ENCODE assay signal across 9 cellular contexts in genomic region chr1:202159534-202160371, GRCh38. TPM values are rescaled to one million over a fixed set of nuclear protein-coding genes. Genes with fewer than 3 reads are reported as not detected.
DNase-seq lines count a peak whose midpoint lies in the region; ATAC-seq and FAIRE-seq lines count a peak whose summit lies in the region.
"Had no signal": no experiment of that assay in that cellular context is flagged by ENCODE, and none has a peak within 500 bp of the region (broad histone marks: within the 10 kb centered on the region; RNA-seq: fewer than 3 reads in every experiment).

No MANE protein-coding gene starts in this region.

- H3K4ac ChIP-seq in mesenchymal stem cell (ENCODE audit: low read depth in 1 of 2, low read length in 2 of 2), result no peak overlapping the region

- peak overlapping the region in 1 of 2 experiments; percentile 18 for H3K14ac ChIP-seq in mesenchymal stem cell (ENCODE audit: low read length in 2 of 2)

- no peak overlapping the region for H3K27ac ChIP-seq in mesenchymal stem cell (ENCODE audit: low read length, poor library complexity, severe bottlenecking)

- peak; percentile 92 for FAIRE-seq in GM19239 (lab: Jason Lieb, UNC)
- FAIRE-seq: colon had no signal

- DNase-seq in GM19239 (ENCODE audit: insufficient read length, low spot score), result peak; percentile 45
- peak in 20 of 34 experiments; percentile 21 to 58 (median 40) for DNase-seq in T-cell
- DNase-seq in central memory CD8-positive, alpha-beta T cell (ENCODE audit: low spot score in 2 of 2), result peak in 1 of 2 donors; percentile 41
- DNase-seq in stimulated activated CD8-positive, alpha-beta memory T cell treated with anti-CD3 and anti-CD28 coated beads, Interleukin-2, amount 100 ng/mL, for 1 hour (ENCODE audit: low read depth in 2 of 2), result peak; percentile 36 to 38
- no peak for DNase-seq in NCI-H2107 treated with DMSO at 0.1 percent for 48 hours (lab: John Stamatoyannopoulos, UW; ENCODE audit: unreplicated experiment)
- no peak for DNase-seq in glomerular visceral epithelial cell (ENCODE audit: extremely low spot score)
- DNase-seq in mesenchymal stem cell, result no peak

- no peak overlapping the region for H2BK15ac ChIP-seq in mesenchymal stem cell (ENCODE audit: low read depth, poor library complexity, severe bottlenecking)

- CTCF ChIA-PET in T-cell (lab: Charles Lee), result interaction anchor here (0.6 to 1.6 kb wide), 7 partner anchors 8 to 182 kb away, joined by 3 to 9 read pairs (median 4); partner anchors contain the start of gene UBE2T (in 1 of the 2)

- no peak overlapping the region for H4K8ac ChIP-seq in mesenchymal stem cell (ENCODE audit: low read length)

- POLR2A ChIA-PET in T-cell (lab: Charles Lee), result interaction anchor here in 1 of 2 donors (1.2 kb wide), 1 partner anchor 12 kb away, joined by 3 read pairs; no protein-coding TSS in a partner anchor

- H3K4me3 ChIP-seq in mesenchymal stem cell (ENCODE audit: insufficient read depth in 1 of 2, low read depth in 1 of 2, low read length in 2 of 2), result no peak overlapping the region

- H3K9ac ChIP-seq in mesenchymal stem cell (ENCODE audit: low read length), result no peak overlapping the region

- H3K4me1 ChIP-seq in mesenchymal stem cell (ENCODE audit: control insufficient read depth, insufficient read depth, low read depth, low read length), result peaks cover 14% of the 10 kb centered on the region

- H2AFZ ChIP-seq in mesenchymal stem cell (ENCODE audit: low read depth, low read length), result no peak overlapping the region

- H3K4me3 Mint-ChIP-seq in T-cell, result peak overlapping the region; percentile 90 to 92 (median 92)
- H3K4me3 Mint-ChIP-seq in central memory CD8-positive, alpha-beta T cell, result peak overlapping the region; percentile 92

- no peaks in the 10 kb centered on the region for H3K9me3 Mint-ChIP-seq in T-cell
- no peaks in the 10 kb centered on the region for H3K9me3 Mint-ChIP-seq in central memory CD8-positive, alpha-beta T cell

- no peaks in the 10 kb centered on the region for H3K36me3 ChIP-seq in mesenchymal stem cell (ENCODE audit: control insufficient read depth in 1 of 2, insufficient read depth in 2 of 2, low read depth in 1 of 2, low read length in 2 of 2)

- no peaks in the 10 kb centered on the region for H3K27me3 Mint-ChIP-seq in T-cell
- no peaks in the 10 kb centered on the region for H3K27me3 Mint-ChIP-seq in central memory CD8-positive, alpha-beta T cell

- peak overlapping the region in 1 of 2 experiments; percentile 23 for H3K18ac ChIP-seq in mesenchymal stem cell (ENCODE audit: low read depth in 1 of 2, low read length in 2 of 2)

- peak overlapping the region; percentile 99 for H3K27ac Mint-ChIP-seq in T-cell
- H3K27ac Mint-ChIP-seq in central memory CD8-positive, alpha-beta T cell (ENCODE audit: low read depth), result peak overlapping the region; percentile 100

- no peak overlapping the region for H2BK120ac ChIP-seq in mesenchymal stem cell (ENCODE audit: low read depth, low read length)

- H3K36me3 Mint-ChIP-seq in T-cell, result peaks cover 11% of the 10 kb centered on the region
- H3K36me3 Mint-ChIP-seq in central memory CD8-positive, alpha-beta T cell (ENCODE audit: insufficient read depth), result peaks cover 37% of the 10 kb centered on the region

- WGBS in mesenchymal stem cell, result 85% methylated on average over 15 of the region's 16 CpGs

- peaks cover 0 to 62% of the 10 kb centered on the region in 2 experiments for H3K27me3 ChIP-seq in mesenchymal stem cell (ENCODE audit: control insufficient read depth in 1 of 2, insufficient read depth in 1 of 2, low read length in 2 of 2)

- H2BK12ac ChIP-seq in mesenchymal stem cell (ENCODE audit: low read length in 2 of 2), result no peak overlapping the region

- no peak overlapping the region for H2BK5ac ChIP-seq in mesenchymal stem cell (ENCODE audit: low read depth, low read length, poor library complexity, severe bottlenecking)

- no peak overlapping the region for H3K4me2 ChIP-seq in mesenchymal stem cell (ENCODE audit: low read length, poor library complexity, severe bottlenecking)

- H3K23ac ChIP-seq in mesenchymal stem cell (ENCODE audit: low read length in 2 of 2), result no peak overlapping the region

- no peaks in the 10 kb centered on the region for H3K9me3 ChIP-seq in mesenchymal stem cell (ENCODE audit: control insufficient read depth, low read length)

- H4K91ac ChIP-seq in mesenchymal stem cell (ENCODE audit: low read length), result no peak overlapping the region

- no peaks in the 10 kb centered on the region for H3K79me1 ChIP-seq in mesenchymal stem cell (replicated peaks; ENCODE audit: low read length, poor library complexity, severe bottlenecking)

- no peak overlapping the region for H2AK5ac ChIP-seq in mesenchymal stem cell (ENCODE audit: low read length, severe bottlenecking)

- H3K4me1 Mint-ChIP-seq in T-cell, result peaks cover 89 to 94% (median 90%) of the 10 kb centered on the region in 3 donors
- H3K4me1 Mint-ChIP-seq in central memory CD8-positive, alpha-beta T cell, result peaks cover 96% of the 10 kb centered on the region

- peak; percentile 22 to 47 (median 34) for ATAC-seq in T-cell (replicated peaks in 1 of 4)
- ATAC-seq in central memory CD8-positive, alpha-beta T cell (replicated peaks; ENCODE audit: extremely low read depth, poor library complexity, severe bottlenecking), result peak; percentile 24
- no peak for ATAC-seq in GM21526 (IDR thresholded peaks at IDR 0.05; ENCODE audit: low FRiP score, unreplicated experiment)

RNA-seq across cellular contexts. Expression of gene PTPN7, which starts 0.6 kb away (rescaled TPM):
- 100 to 1,000 TPM in 1 of 5 donors, 10 to 100 TPM in 4; 67.1 to 124 (median 71.7) TPM for total RNA-seq in T-cell
- not detected for polyA plus RNA-seq in mesenchymal stem cell (2013, experiment 1 of 2)
- polyA plus RNA-seq in mesenchymal stem cell (2013, experiment 2 of 2), result 0.15 TPM

RNA-seq across cellular contexts. Expression of gene ARL8A, which starts 15.2 kb away (rescaled TPM):
- 10 to 100 TPM; 37.8 to 70.2 (median 50.9) TPM for total RNA-seq in T-cell
- polyA plus RNA-seq in mesenchymal stem cell (2013, experiment 1 of 2), result 48.3 TPM
- polyA plus RNA-seq in mesenchymal stem cell (2013, experiment 2 of 2), result 47.5 TPM

RNA-seq across cellular contexts. Expression of gene LGR6, which starts 33.8 kb away (rescaled TPM):
- total RNA-seq in T-cell, result 10 to 100 TPM in 1 of 5 donors, 1 to 10 TPM in 3, under 1 TPM in 1; 0.58 to 13.1 (median 1.8) TPM
- polyA plus RNA-seq in mesenchymal stem cell (2013, experiment 1 of 2), result not detected
- not detected for polyA plus RNA-seq in mesenchymal stem cell (2013, experiment 2 of 2)

RNA-seq across cellular contexts. Expression of gene GPR37L1, which starts 37.0 kb away (rescaled TPM):
- not detected for total RNA-seq in T-cell
- polyA plus RNA-seq in mesenchymal stem cell (2013, experiment 1 of 2), result 0.01 TPM
- not detected for polyA plus RNA-seq in mesenchymal stem cell (2013, experiment 2 of 2)

Comparison
In these comparisons a context has a peak if more than half of its experiments do, and no peak if none do; other contexts are left out.
1. DNase-seq: peak in GM19239 (single experiment), T-cell (20 of 34) and stimulated activated CD8-positive, alpha-beta memory T cell treated with anti-CD3 and anti-CD28 coated beads, Interleukin-2, amount 100 ng/mL, for 1 hour (2 of 2); none in NCI-H2107 treated with DMSO at 0.1 percent for 48 hours (single experiment), glomerular visceral epithelial cell (single experiment) and mesenchymal stem cell (single experiment).